8 cellular contexts compared by ENCODE assay signal in the genomic region with DNA sequence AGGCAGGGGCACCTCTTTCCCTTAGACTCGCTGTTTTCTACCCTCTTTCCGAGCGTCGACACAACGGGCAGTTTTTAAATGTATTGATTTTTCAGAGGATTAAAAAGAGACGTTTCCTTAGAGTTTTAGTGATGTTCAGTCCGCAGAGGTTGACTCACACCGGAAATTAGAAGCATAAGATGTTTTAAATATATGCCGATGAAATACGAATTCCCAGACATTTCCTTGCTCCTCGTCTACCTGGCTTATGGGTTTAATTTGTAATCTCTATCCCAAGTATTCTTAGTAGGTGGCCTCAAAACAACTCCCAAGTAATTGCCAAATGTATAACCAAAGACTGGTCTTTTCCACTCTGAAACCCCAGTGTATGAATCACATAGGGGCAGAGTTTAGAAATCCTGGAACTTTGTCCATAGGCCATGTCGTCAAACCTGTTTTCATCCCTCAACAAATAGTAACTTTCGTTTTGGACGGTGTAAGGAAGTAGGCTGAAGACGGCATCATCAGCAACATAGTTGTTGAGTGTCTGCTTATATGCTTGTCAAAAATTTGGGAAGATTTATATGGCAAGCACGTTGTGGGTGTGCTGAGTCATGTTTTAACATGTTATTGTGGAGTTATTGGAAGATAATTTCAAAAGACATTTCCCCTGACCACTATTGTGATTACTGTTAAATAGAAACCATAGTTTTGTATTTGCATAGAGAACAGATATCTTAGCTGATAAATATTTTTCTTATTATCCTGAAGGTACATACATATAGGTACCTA. TPM values are rescaled to one million over a fixed set of nuclear protein-coding genes. Genes with fewer than 3 reads are reported as not detected.
DNase-seq lines count a peak whose midpoint lies in the region; ATAC-seq and TF ChIP-seq lines count a peak whose summit lies in the region.

No MANE protein-coding gene starts in this region.

- no peaks in the 10 kb centered on the region for H3K27me3 ChIP-seq in CD8-positive, alpha-beta memory T cell (ENCODE audit: insufficient read depth, low read length, poor library complexity, severe bottlenecking)

- no peaks in the 10 kb centered on the region for H3K36me3 ChIP-seq in CD8-positive, alpha-beta memory T cell (ENCODE audit: insufficient read depth, low read length)

- H3K27ac ChIP-seq in CD8-positive, alpha-beta memory T cell (ENCODE audit: low read depth, low read length): peak overlapping the region; percentile 89

- CTCF ChIA-PET in CD8-positive, alpha-beta memory T cell (lab: Charles Lee): interaction anchor here (1.2 to 1.3 kb wide), 2 partner anchors 9 to 246 kb away, joined by 3 to 4 read pairs; no protein-coding TSS in a partner anchor

- no peak for ATAC-seq in GM18505 (IDR thresholded peaks at IDR 0.05; ENCODE audit: unreplicated experiment)

- peaks cover 41% of the 10 kb centered on the region for H3K4me1 ChIP-seq in CD8-positive, alpha-beta memory T cell (ENCODE audit: insufficient read depth, low read length)

- no peak for TF ChIP-seq POLR2A in GM18505 (IDR thresholded peaks at IDR 0.05; ENCODE audit: borderline replicate concordance, extremely low read depth, insufficient read depth, insufficient read length)

- H3K4me3 ChIP-seq in CD8-positive, alpha-beta memory T cell (ENCODE audit: low read length): peak overlapping the region; percentile 74

- H3K9me3 ChIP-seq in CD8-positive, alpha-beta memory T cell (ENCODE audit: low read length): no peaks in the 10 kb centered on the region

- POLR2A ChIA-PET in CD8-positive, alpha-beta memory T cell (lab: Charles Lee): no interaction called here

- no peaks in the 10 kb centered on the region for H3K27me3 Mint-ChIP-seq in CD8-positive, alpha-beta memory T cell

- H3K4me3 Mint-ChIP-seq in CD8-positive, alpha-beta memory T cell: peak overlapping the region; percentile 90 to 99 (median 93)

- H3K36me3 Mint-ChIP-seq in CD8-positive, alpha-beta memory T cell: peaks cover 0 to 20% (median 4%) of the 10 kb centered on the region in 3 donors

- peaks cover 53 to 61% (median 58%) of the 10 kb centered on the region in 3 donors for H3K4me1 Mint-ChIP-seq in CD8-positive, alpha-beta memory T cell

- no peaks in the 10 kb centered on the region for H3K9me3 Mint-ChIP-seq in CD8-positive, alpha-beta memory T cell

- DNase-seq in CD8-positive, alpha-beta memory T cell: no peak
- DNase-seq in GOT3 (lab: John Stamatoyannopoulos, UW) (peak; percentile 91), NCI-H748 (lab: John Stamatoyannopoulos, UW; ENCODE audit: unreplicated experiment) (peak; percentile 52), astrocyte of the hippocampus (ENCODE audit: low read depth, low spot score) (peak; percentile 77), hepatic stellate cell (ENCODE audit: low spot score) (peak; percentile 63), renal cortical epithelial cell (ENCODE audit: low read depth) (peak; percentile 93), cortex of kidney (lab: John Stamatoyannopoulos, UW) (no peak)

- peak overlapping the region; percentile 92 to 98 (median 96) for H3K27ac Mint-ChIP-seq in CD8-positive, alpha-beta memory T cell

RNA-seq across cellular contexts. Expression of gene TBK1, which starts 0.8 kb away (rescaled TPM):
- 10 to 100 TPM; 25.9 to 27.6 TPM for total RNA-seq in CD8-positive, alpha-beta memory T cell
- polyA plus RNA-seq in CD8-positive, alpha-beta memory T cell: 26.8 TPM
- 37.3 and 42.3 TPM in 2 replicates for total RNA-seq in renal cortical epithelial cell

RNA-seq across cellular contexts. Expression of gene XPOT, which starts 48.6 kb away (rescaled TPM):
- total RNA-seq in CD8-positive, alpha-beta memory T cell: 100 to 1,000 TPM; 136 to 140 TPM
- 44.7 TPM for polyA plus RNA-seq in CD8-positive, alpha-beta memory T cell
- 63.6 and 72.0 TPM in 2 replicates for total RNA-seq in renal cortical epithelial cell

Comparison
In these comparisons a context has a peak if more than half of its experiments do, and no peak if none do; other contexts are left out.
1. DNase-seq: peak in GOT3 (single experiment), NCI-H748 (single experiment), astrocyte of the hippocampus (single experiment), hepatic stellate cell (single experiment) and renal cortical epithelial cell (single experiment); none in CD8-positive, alpha-beta memory T cell (0 of 5) and cortex of kidney (single experiment).